In the genomic region with DNA sequence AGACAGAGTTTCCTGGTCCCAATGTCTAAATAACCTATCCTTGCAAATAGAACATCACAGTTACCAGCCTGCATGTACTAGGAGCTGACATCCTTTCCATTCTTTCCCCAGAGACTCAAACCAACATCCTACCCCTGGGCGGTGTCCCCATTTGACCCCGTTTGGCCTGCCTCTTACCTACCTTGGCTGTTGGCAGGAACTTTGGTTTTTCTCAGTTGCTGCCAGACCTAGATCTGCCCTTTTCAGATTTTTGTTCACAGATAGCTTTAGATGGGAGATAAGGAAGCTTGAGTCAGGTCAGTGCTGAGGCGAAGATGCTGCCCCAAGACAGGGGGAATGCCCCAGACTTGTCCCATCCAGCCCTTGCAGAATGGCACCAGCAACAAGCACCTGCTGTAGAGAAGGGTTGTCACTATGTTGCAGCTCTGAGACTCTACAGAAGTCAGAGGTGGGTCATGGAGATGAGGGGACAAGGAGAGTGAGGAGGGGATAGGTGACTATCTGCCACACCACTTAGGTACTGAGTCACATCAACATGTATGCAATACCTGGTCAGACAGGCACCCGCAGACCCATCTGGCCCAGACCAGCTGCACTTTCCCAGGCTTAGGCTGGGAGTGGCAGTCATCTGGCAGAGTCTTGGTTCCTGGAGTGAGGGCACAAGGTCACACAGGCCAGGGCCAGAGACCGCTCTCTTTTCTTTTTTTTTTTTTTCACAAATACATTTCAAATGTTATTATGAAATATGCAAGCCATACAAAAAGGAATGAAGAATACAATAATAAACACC, we compare ENCODE assay signal across 15 cellular contexts.
A peak's percentile ranks its signal among the peaks of the same experiment; 100 is the strongest.
DNase-seq lines count a peak whose midpoint lies in the region; ATAC-seq and TF ChIP-seq lines count a peak whose summit lies in the region.
"Had no signal": no experiment of that assay in that cellular context is flagged by ENCODE, and none has a peak within 500 bp of the region (broad histone marks: within the 10 kb centered on the region; RNA-seq: fewer than 3 reads in every experiment).

No MANE protein-coding gene starts in this region.

- no peaks in the 10 kb centered on the region for H3K9me2 ChIP-seq in OCI-LY1 (ENCODE audit: low read depth, low read length)

- no peak for TF ChIP-seq POLR2A in upper lobe of left lung (IDR thresholded peaks at IDR 0.05)

- H3K4me1 ChIP-seq in OCI-LY1 (ENCODE audit: insufficient read depth, low read length, severe bottlenecking) (peaks cover 99% of the 10 kb centered on the region), esophagus (ENCODE audit: control insufficient read depth in 2 of 2, insufficient read depth in 2 of 2, low read length in 1 of 2) (peaks cover 0 to 19% of the 10 kb centered on the region in 2 donors), rectal smooth muscle tissue (ENCODE audit: control insufficient read depth, insufficient read depth, low read length) (peaks cover 27% of the 10 kb centered on the region), upper lobe of left lung (peaks cover 7 to 16% (median 12%) of the 10 kb centered on the region in 4 donors)
- H3K4me1 ChIP-seq: HAP-1 had no signal

- no peaks in the 10 kb centered on the region for H3K36me3 ChIP-seq in OCI-LY1 (ENCODE audit: insufficient read depth, low read length)
- no peaks in the 10 kb centered on the region for H3K36me3 ChIP-seq in esophagus (ENCODE audit: control insufficient read depth in 2 of 2, insufficient read depth in 2 of 2, low read length in 1 of 2)
- H3K36me3 ChIP-seq in rectal smooth muscle tissue (ENCODE audit: control insufficient read depth, insufficient read depth, low read length): no peaks in the 10 kb centered on the region
- H3K36me3 ChIP-seq in upper lobe of left lung: no peaks in the 10 kb centered on the region
- H3K36me3 ChIP-seq: HAP-1 had no signal

- H3K9me3 ChIP-seq in OCI-LY1 (ENCODE audit: low read length): no peaks in the 10 kb centered on the region
- H3K9me3 ChIP-seq in esophagus (ENCODE audit: control insufficient read depth in 2 of 2, insufficient read depth in 1 of 2, low read depth in 1 of 2, low read length in 1 of 2): no peaks in the 10 kb centered on the region
- H3K9me3 ChIP-seq in upper lobe of left lung: no peaks in the 10 kb centered on the region
- H3K9me3 ChIP-seq: HAP-1 had no signal

- no peaks in the 10 kb centered on the region for H3K79me2 ChIP-seq in OCI-LY1 (ENCODE audit: insufficient read depth, low read length)

- ATAC-seq in HG03139 (IDR thresholded peaks at IDR 0.05; ENCODE audit: unreplicated experiment): no peak
- no peak for ATAC-seq in upper lobe of left lung (ENCODE audit: low FRiP score in 2 of 2)
- ATAC-seq: Right ventricle myocardium inferior had no signal

- H3F3A ChIP-seq in OCI-LY1 (ENCODE audit: insufficient read depth, low read length): peaks cover 14% of the 10 kb centered on the region

- H3K4me3 ChIP-seq in OCI-LY1 (ENCODE audit: low read depth, low read length, poor library complexity, severe bottlenecking): no peak overlapping the region
- no peak overlapping the region for H3K4me3 ChIP-seq in esophagus (ENCODE audit: low read depth in 1 of 2, low read length in 2 of 2)
- no peak overlapping the region for H3K4me3 ChIP-seq in rectal smooth muscle tissue (ENCODE audit: low read length)
- no peak overlapping the region for H3K4me3 ChIP-seq in upper lobe of left lung
- H3K4me3 ChIP-seq: HAP-1 had no signal

- H3K9ac ChIP-seq in OCI-LY1 (ENCODE audit: low read length): peak overlapping the region; percentile 79
- no peak overlapping the region for H3K9ac ChIP-seq in rectal smooth muscle tissue (ENCODE audit: low read length)

- H3K4me2 ChIP-seq in OCI-LY1 (ENCODE audit: low read length): peak overlapping the region; percentile 70

- WGBS in esophagus, 2 donors: 68 to 73% methylated on average over 5 of the region's 5 CpGs
- WGBS in upper lobe of left lung, 2 donors: 81 to 82% methylated on average over 5 of the region's 5 CpGs

- H3K27me3 ChIP-seq in OCI-LY1 (ENCODE audit: insufficient read depth, low read length) (no peaks in the 10 kb centered on the region), esophagus (ENCODE audit: control insufficient read depth in 1 of 2, insufficient read depth in 2 of 2, low read length in 2 of 2) (no peaks in the 10 kb centered on the region), rectal smooth muscle tissue (ENCODE audit: control insufficient read depth, insufficient read depth, low read length) (no peaks in the 10 kb centered on the region), upper lobe of left lung (no peaks in the 10 kb centered on the region)

- no peak for TF ChIP-seq CTCF in OCI-LY1 (IDR thresholded peaks at IDR 0.05; ENCODE audit: low read length)
- no peak for TF ChIP-seq CTCF in upper lobe of left lung (IDR thresholded peaks at IDR 0.05)

- DNase-seq in DMS53 treated with DMSO at 0.1 percent for 48 hours (lab: John Stamatoyannopoulos, UW; ENCODE audit: unreplicated experiment) (peak; percentile 79), NCI-H146 treated with DMSO at 0.1 percent for 48 hours (lab: John Stamatoyannopoulos, UW; ENCODE audit: unreplicated experiment) (no peak), upper lobe of left lung (no peak)
- no peak for DNase-seq in stimulated activated CD4-positive, alpha-beta T cell treated with anti-CD3 and anti-CD28 coated beads, Interleukin-2, amount 100 ng/mL, for 48 hours
- DNase-seq: activated CD4-positive, alpha-beta T cell treated with anti-CD3 and anti-CD28 coated beads for 4 hours; activated naive CD8-positive, alpha-beta T cell treated with anti-CD3 and anti-CD28 coated beads, Interleukin-2, amount 10 ng/mL, durations not matched to agents 7 days and 5 days; NCI-H1105; NCI-H2081 treated with DMSO at 0.1 percent for 48 hours; NCI-H510A treated with DMSO at 0.1 percent for 48 hours had no signal

- H4K20me1 ChIP-seq in OCI-LY1 (ENCODE audit: insufficient read depth, low read length): no peaks in the 10 kb centered on the region

- no peak overlapping the region for H2AFZ ChIP-seq in OCI-LY1 (ENCODE audit: low read length)

- TF ChIP-seq EP300 in upper lobe of left lung (IDR thresholded peaks at IDR 0.05): no peak

- peak overlapping the region; percentile 95 for H3K27ac ChIP-seq in OCI-LY1 (ENCODE audit: low read depth, low read length, poor library complexity, severe bottlenecking)
- H3K27ac ChIP-seq in esophagus (ENCODE audit: low read depth in 2 of 2, low read length in 1 of 2): peak overlapping the region; percentile 70 to 82
- peak overlapping the region; percentile 90 for H3K27ac ChIP-seq in rectal smooth muscle tissue (ENCODE audit: low read depth, low read length)
- peak overlapping the region in 1 of 4 donors; percentile 14 for H3K27ac ChIP-seq in upper lobe of left lung
